ENCODE assay signal across 13 cellular contexts in genomic region chr5:167919268-167919560, GRCh38.
DNase-seq lines count a peak whose midpoint lies in the region; ATAC-seq and TF ChIP-seq lines count a peak whose summit lies in the region.
"Had no signal": no experiment of that assay in that cellular context is flagged by ENCODE, and none has a peak within 500 bp of the region (broad histone marks: within the 10 kb centered on the region; RNA-seq: fewer than 3 reads in every experiment).

No MANE protein-coding gene starts in this region.

- no peaks in the 10 kb centered on the region for H3K36me3 ChIP-seq in A673 (ENCODE audit: insufficient read depth, low read length, poor library complexity, severe bottlenecking)
- H3K36me3 ChIP-seq in tibial nerve, result no peaks in the 10 kb centered on the region
- no peaks in the 10 kb centered on the region for H3K36me3 ChIP-seq in upper lobe of left lung
- H3K36me3 ChIP-seq: BE2C had no signal

- no peaks in the 10 kb centered on the region for H3K9me3 ChIP-seq in A673 (ENCODE audit: low read depth, low read length, poor library complexity, severe bottlenecking)
- H3K9me3 ChIP-seq in tibial nerve, result no peaks in the 10 kb centered on the region
- H3K9me3 ChIP-seq in upper lobe of left lung, result no peaks in the 10 kb centered on the region
- H3K9me3 ChIP-seq: BE2C had no signal

- POLR2A ChIA-PET in A673 (lab: Charles Lee; ENCODE audit: low non-redundant PET), result no interaction called here
- POLR2A ChIA-PET in activated CD4-positive, alpha-beta memory T cell treated with anti-CD3 and anti-CD28 coated beads, Interleukin-2, amount 10 ng/mL, durations not matched to agents 7 days and 5 days (lab: Charles Lee), result no interaction called here

- peak overlapping the region; percentile 24 for H3K27ac ChIP-seq in A673 (ENCODE audit: low read depth, low read length, poor library complexity, severe bottlenecking)
- H3K27ac ChIP-seq in tibial nerve, result peak overlapping the region in 3 of 4 donors; percentile 10 to 83 (median 81)
- H3K27ac ChIP-seq in upper lobe of left lung, result no peak overlapping the region
- H3K27ac ChIP-seq: C4-2B had no signal

- peaks cover 41% of the 10 kb centered on the region for H3K4me1 ChIP-seq in A673 (ENCODE audit: insufficient read depth, low read length, poor library complexity, severe bottlenecking)
- peaks cover 0 to 41% (median 14%) of the 10 kb centered on the region in 4 donors for H3K4me1 ChIP-seq in tibial nerve
- H3K4me1 ChIP-seq in upper lobe of left lung, result no peaks in the 10 kb centered on the region
- H3K4me1 ChIP-seq: BE2C had no signal

- CTCF ChIA-PET in A673 (lab: Charles Lee), result no interaction called here
- CTCF ChIA-PET in activated CD4-positive, alpha-beta memory T cell treated with anti-CD3 and anti-CD28 coated beads, Interleukin-2, amount 10 ng/mL, durations not matched to agents 7 days and 5 days (lab: Charles Lee), result no interaction called here

- 5 to 21% methylated on average over 3 of the region's 3 CpGs for WGBS in tibial nerve, 2 donors
- 54 to 59% methylated on average over 3 of the region's 3 CpGs for WGBS in upper lobe of left lung, 2 donors

- ATAC-seq in upper lobe of left lung (ENCODE audit: low FRiP score in 2 of 2), result no peak

- H3K4me1 Mint-ChIP-seq in mesothelial cell of epicardium, result peaks cover 53% of the 10 kb centered on the region
- H3K4me1 Mint-ChIP-seq in activated CD4-positive, alpha-beta memory T cell treated with anti-CD3 and anti-CD28 coated beads, Interleukin-2, amount 10 ng/mL, durations not matched to agents 7 days and 5 days, result no peaks in the 10 kb centered on the region
- H3K4me1 Mint-ChIP-seq: CD4-positive, alpha-beta memory T cell had no signal

- H3K27me3 ChIP-seq in A673 (replicated peaks; ENCODE audit: insufficient read depth, low read depth, low read length, poor library complexity), result no peaks in the 10 kb centered on the region
- no peaks in the 10 kb centered on the region for H3K27me3 ChIP-seq in tibial nerve
- H3K27me3 ChIP-seq in upper lobe of left lung, result no peaks in the 10 kb centered on the region
- H3K27me3 ChIP-seq: BE2C had no signal

- no peak for DNase-seq in A673 (ENCODE audit: low spot score)
- DNase-seq in M059J (ENCODE audit: low read depth), result peak; percentile 16
- DNase-seq in mesothelial cell of epicardium (ENCODE audit: low spot score in 2 of 2, unreplicated experiment in 2 of 2), result no peak
- no peak for DNase-seq in tibial nerve (ENCODE audit: low spot score in 2 of 2)
- no peak for DNase-seq in activated CD4-positive, alpha-beta memory T cell treated with anti-CD3 and anti-CD28 coated beads, Interleukin-2, amount 10 ng/mL, durations not matched to agents 7 days and 5 days
- no peak for DNase-seq in cortex of kidney (lab: John Stamatoyannopoulos, UW)
- DNase-seq in upper lobe of left lung, result no peak
- DNase-seq: BE2C; CD4-positive, alpha-beta memory T cell; DMS79; HCEC 1CT; HFFc6 had no signal

- H3K9me3 Mint-ChIP-seq in mesothelial cell of epicardium, result peaks cover 13% of the 10 kb centered on the region
- H3K9me3 Mint-ChIP-seq in activated CD4-positive, alpha-beta memory T cell treated with anti-CD3 and anti-CD28 coated beads, Interleukin-2, amount 10 ng/mL, durations not matched to agents 7 days and 5 days, result no peaks in the 10 kb centered on the region
- H3K9me3 Mint-ChIP-seq: HFFc6 had no signal

- H3K27me3 Mint-ChIP-seq in mesothelial cell of epicardium (ENCODE audit: low read depth), result no peaks in the 10 kb centered on the region
- no peaks in the 10 kb centered on the region for H3K27me3 Mint-ChIP-seq in activated CD4-positive, alpha-beta memory T cell treated with anti-CD3 and anti-CD28 coated beads, Interleukin-2, amount 10 ng/mL, durations not matched to agents 7 days and 5 days
- H3K27me3 Mint-ChIP-seq: CD4-positive, alpha-beta memory T cell had no signal

- no TSS peak for BruUV-seq in A673 (replicated peaks; lab: Mats Ljungman, UMichigan)

- peak overlapping the region; percentile 90 for H3K27ac Mint-ChIP-seq in mesothelial cell of epicardium
- no peak overlapping the region for H3K27ac Mint-ChIP-seq in activated CD4-positive, alpha-beta memory T cell treated with anti-CD3 and anti-CD28 coated beads, Interleukin-2, amount 10 ng/mL, durations not matched to agents 7 days and 5 days
- H3K27ac Mint-ChIP-seq: CD4-positive, alpha-beta memory T cell; HFFc6 had no signal

- no peak for TF ChIP-seq EP300 in tibial nerve (IDR thresholded peaks at IDR 0.05)
- TF ChIP-seq EP300 in upper lobe of left lung (IDR thresholded peaks at IDR 0.05), result no peak

- peaks cover 6% of the 10 kb centered on the region for H3K36me3 Mint-ChIP-seq in mesothelial cell of epicardium
- no peaks in the 10 kb centered on the region for H3K36me3 Mint-ChIP-seq in activated CD4-positive, alpha-beta memory T cell treated with anti-CD3 and anti-CD28 coated beads, Interleukin-2, amount 10 ng/mL, durations not matched to agents 7 days and 5 days (ENCODE audit: low read depth)
- H3K36me3 Mint-ChIP-seq: CD4-positive, alpha-beta memory T cell had no signal

- H3K4me3 ChIP-seq in A673 (ENCODE audit: low read depth, low read length, poor library complexity, severe bottlenecking) (no peak overlapping the region), tibial nerve (peak overlapping the region in 1 of 4 donors; percentile 12), upper lobe of left lung (no peak overlapping the region)

- intact Hi-C loops in A673 (cut with micrococcal nuclease; ENCODE audit: unreplicated experiment), result no loop called here

- no peak for TF ChIP-seq POLR2A in tibial nerve (IDR thresholded peaks at IDR 0.05)
- no peak for TF ChIP-seq POLR2A in upper lobe of left lung (IDR thresholded peaks at IDR 0.05)

- no peak for TF ChIP-seq CTCF in A673 (conservative IDR thresholded peaks at IDR 0.05; ENCODE audit: low read depth, low read length)
- no peak for TF ChIP-seq CTCF in mesothelial cell of epicardium (IDR thresholded peaks at IDR 0.05; ENCODE audit: unreplicated experiment)
- TF ChIP-seq CTCF in tibial nerve (IDR thresholded peaks at IDR 0.05), result no peak
- no peak for TF ChIP-seq CTCF in upper lobe of left lung (IDR thresholded peaks at IDR 0.05)

- H3K4me3 Mint-ChIP-seq in mesothelial cell of epicardium, result no peak overlapping the region
- H3K4me3 Mint-ChIP-seq in activated CD4-positive, alpha-beta memory T cell treated with anti-CD3 and anti-CD28 coated beads, Interleukin-2, amount 10 ng/mL, durations not matched to agents 7 days and 5 days, result no peak overlapping the region
- H3K4me3 Mint-ChIP-seq: CD4-positive, alpha-beta memory T cell; HFFc6 had no signal

Comparison
In these comparisons a context has a peak if more than half of its experiments do, and no peak if none do; other contexts are left out.
1. H3K27ac ChIP-seq: peak in A673 (single experiment) and tibial nerve (3 of 4); none in upper lobe of left lung (0 of 4).